Comparison of ENCODE assay signal across 13 cellular contexts in genomic region chr9:127535834-127536233, GRCh38.
A peak's percentile ranks its signal among the peaks of the same experiment; 100 is the strongest.
DNase-seq lines count a peak whose midpoint lies in the region; ATAC-seq and TF ChIP-seq lines count a peak whose summit lies in the region.
"Had no signal": no experiment of that assay in that cellular context is flagged by ENCODE, and none has a peak within 500 bp of the region (broad histone marks: within the 10 kb centered on the region; RNA-seq: fewer than 3 reads in every experiment).

No MANE protein-coding gene starts in this region.

- ATAC-seq in sciatic nerve (peak; percentile 38), GM21447 (IDR thresholded peaks at IDR 0.05; ENCODE audit: unreplicated experiment) (no peak), GM19324 (IDR thresholded peaks at IDR 0.05; ENCODE audit: low FRiP score, unreplicated experiment) (no peak)
- ATAC-seq: natural killer cell had no signal

- peaks cover 48% of the 10 kb centered on the region for H3K4me1 ChIP-seq in adipocyte (ENCODE audit: control insufficient read depth, insufficient read depth, low read length)

- DNase-seq in AG10803 (ENCODE audit: low read depth) (peak; percentile 81), adipocyte (ENCODE audit: low read depth) (peak; percentile 73), fibroblast of peridontal ligament (ENCODE audit: extremely low read depth) (peak; percentile 47), sciatic nerve (ENCODE audit: low spot score) (no peak), G401 (ENCODE audit: low spot score) (no peak)
- DNase-seq in NK-92 treated with Interleukin-12 subunit alpha and Interleukin-12 subunit beta, amount 100 ng/mL, for 24 hours (lab: John Stamatoyannopoulos, UW) = no peak
- DNase-seq: activated naive CD4-positive, alpha-beta T cell treated with Interleukin-2 at 50 U/mL for 16 hours; natural killer cell; NCI-H1092; NCI-H524; stimulated activated CD4-positive, alpha-beta T cell treated with anti-CD3 and anti-CD28 coated beads, Interleukin-15, amount 100 ng/mL, for 24 hours had no signal

- H3K4me3 ChIP-seq in AG10803 (ENCODE audit: low read length) (no peak overlapping the region), adipocyte (ENCODE audit: low read length) (no peak overlapping the region)

- no peaks in the 10 kb centered on the region for H3K27me3 ChIP-seq in adipocyte (replicated peaks; ENCODE audit: control insufficient read depth, insufficient read depth, low read length)

- in situ Hi-C loops in G401 (cut with HindIII; ENCODE audit: low sequenced_read_pairs) = no loop called here

- H3K36me3 ChIP-seq in adipocyte (ENCODE audit: control insufficient read depth, insufficient read depth, low read length, severe bottlenecking) = peaks cover 3% of the 10 kb centered on the region

- TF ChIP-seq CTCF in AG10803 (conservative IDR thresholded peaks at IDR 0.05; ENCODE audit: low read length) = no peak

- no peaks in the 10 kb centered on the region for H3K9me3 ChIP-seq in adipocyte (ENCODE audit: control insufficient read depth, low read length)

- intact Hi-C loops in sciatic nerve (cut with DNase I) = no loop called here

- H3K9ac ChIP-seq in adipocyte (ENCODE audit: low read length) = peak overlapping the region; percentile 66

Comparison
In these comparisons a context has a peak if more than half of its experiments do, and no peak if none do; other contexts are left out.
1. DNase-seq: peak in AG10803 (single experiment), adipocyte (single experiment) and fibroblast of peridontal ligament (single experiment); none in sciatic nerve (single experiment), NK-92 treated with Interleukin-12 subunit alpha and Interleukin-12 subunit beta, amount 100 ng/mL, for 24 hours (single experiment) and G401 (single experiment).